ENCODE assay signal across 2 cellular contexts in the genomic region with DNA sequence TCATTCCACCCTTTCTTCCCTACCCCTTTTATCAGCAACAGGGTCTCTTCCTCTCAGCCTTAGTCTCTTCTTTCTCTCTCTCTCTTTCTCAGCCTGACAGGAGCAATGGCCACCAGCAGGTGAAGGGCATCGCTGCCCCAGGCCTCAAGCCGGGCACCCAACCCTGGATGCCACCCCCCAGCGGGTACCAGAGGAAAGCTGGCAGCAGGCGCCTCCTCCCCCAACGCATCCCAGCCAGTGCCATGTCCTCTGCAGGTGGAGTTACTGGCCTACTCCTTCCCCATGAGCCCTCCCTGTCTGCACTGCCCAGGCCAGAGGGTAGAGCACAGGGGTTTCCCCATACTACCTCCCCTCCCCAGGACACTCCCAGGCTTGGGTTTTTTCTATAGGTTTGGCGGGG.
TF ChIP-seq lines count a peak whose summit lies in the region.

No MANE protein-coding gene starts in this region.

TF ChIP-seq in HepG2, 621 proteins besides CTCF, POLR2A, EP300 and RAD21:
- TF ChIP-seq ZNF777 (CRISPR knock-in tag; IDR thresholded peaks at IDR 0.05) (no peak), AGO2 (optimal IDR thresholded peaks at IDR 0.05; ENCODE audit: low read depth, low read length) (peak; percentile 59), XBP1 (CRISPR knock-in tag; IDR thresholded peaks at IDR 0.05) (no peak), ARHGAP35 (CRISPR knock-in tag; IDR thresholded peaks at IDR 0.05; ENCODE audit: borderline replicate concordance) (0 out of 2 replicates have a peak, but pooled peaks have one; percentile 23), THYN1 (CRISPR knock-in tag; IDR thresholded peaks at IDR 0.05; ENCODE audit: borderline replicate concordance, low read depth) (no peak), AGO1 (IDR thresholded peaks at IDR 0.05; ENCODE audit: low read depth, low read length, poor library complexity, severe bottlenecking) (no peak), ZBTB34 (CRISPR knock-in tag; IDR thresholded peaks at IDR 0.05) (no peak), ZNF331 (CRISPR knock-in tag; IDR thresholded peaks at IDR 0.05) (no peak), MTF2 (CRISPR knock-in tag; IDR thresholded peaks at IDR 0.05; ENCODE audit: borderline replicate concordance) (no peak), POLR2AphosphoS2 (IDR thresholded peaks at IDR 0.05; ENCODE audit: low read depth, low read length) (no peak), RBM22 (optimal IDR thresholded peaks at IDR 0.05; ENCODE audit: low read length) (peak; percentile 35), BORCS8-MEF2B (CRISPR knock-in tag; IDR thresholded peaks at IDR 0.05) (no peak), PTBP1 (IDR thresholded peaks at IDR 0.05; ENCODE audit: low read depth, low read length, poor library complexity, severe bottlenecking) (no peak), HMGA1 (CRISPR knock-in tag; conservative IDR thresholded peaks at IDR 0.05) (no peak)

TF ChIP-seq in HEK293T, 16 proteins besides CTCF, POLR2A, EP300 and RAD21:
- no peak for TF ChIP-seq FOXM1 (IDR thresholded peaks at IDR 0.05; ENCODE audit: borderline replicate concordance)
- TF ChIP-seq PKNOX1 (IDR thresholded peaks at IDR 0.05): no peak
- no peak for TF ChIP-seq TARDBP (IDR thresholded peaks at IDR 0.05)
TF ChIP-seq in HEK293T: peak in this region for 0.
